In genomic region chr7:104217620-104218019, GRCh38 we compare ENCODE assay signal across 27 cellular contexts.
"Had no signal": no experiment of that assay in that cellular context is flagged by ENCODE, and none has a peak within 500 bp of the region (broad histone marks: within the 10 kb centered on the region; RNA-seq: fewer than 3 reads in every experiment).

No MANE protein-coding gene starts in this region.

- H3K27me3 ChIP-seq: stomach, suprapubic skin, testis, thyroid gland, tibial artery, tibial nerve, transverse colon, upper lobe of left lung, upper lobe of right lung, uterus, vagina had no signal

- DNase-seq: stimulated activated CD4-positive, alpha-beta T cell treated with anti-CD3 and anti-CD28 coated beads, Interleukin-2, amount 100 ng/mL, for 48 hours; stimulated activated CD4-positive, alpha-beta T cell treated with anti-CD3 and anti-CD28 coated beads, Interleukin-4, amount 100 ng/mL, for 1 hour; stimulated activated CD4-positive, alpha-beta T cell treated with anti-CD3 and anti-CD28 coated beads, Interleukin-4, amount 100 ng/mL, for 24 hours; stimulated activated CD4-positive, alpha-beta T cell treated with anti-CD3 and anti-CD28 coated beads, Interleukin-4, amount 100 ng/mL, for 4 hours; stimulated activated CD8-positive, alpha-beta memory T cell treated with anti-CD3 and anti-CD28 coated beads, Interleukin-4, amount 100 ng/mL, for 48 hours; stimulated activated naive B cell treated with anti-CD40 and anti-IgM and Interleukin-4, amounts not matched to agents 10 μg/mL and 1 μg/mL and 100 μg/mL, for 72 hours; stimulated activated naive CD4-positive, alpha-beta T cell; stimulated activated naive CD4-positive, alpha-beta T cell treated with Interleukin-2 at 50 U/mL for 16 hours; stimulated activated naive CD8-positive, alpha-beta T cell treated with anti-CD3 and anti-CD28 coated beads, Interleukin-15, amount 100 ng/mL, for 72 hours; stimulated activated naive CD8-positive, alpha-beta T cell treated with anti-CD3 and anti-CD28 coated beads, Interleukin-15, Interleukin-2, amounts not matched to agents 100 U/mL and 50 U/mL, for 24 hours; stomach; substantia nigra; testis; thyroid gland; tibial artery; transverse colon; trophoblast cell; upper lobe of left lung; upper lobe of right lung; uterus had no signal

- H3K4me3 ChIP-seq: stomach, suprapubic skin, testis, thoracic aorta, thyroid gland, tibial artery, tibial nerve, transverse colon, upper lobe of left lung, upper lobe of right lung, uterus, vagina had no signal

- ATAC-seq: stimulated activated effector memory CD8-positive, alpha-beta T cell treated with anti-CD3 and anti-CD28 coated beads, Interleukin-12 subunit alpha, Interleukin-12 subunit beta, amount 100 ng/mL, for 72 hours; stimulated activated memory B cell treated with anti-CD40 and anti-IgM and Interleukin-4, amounts not matched to agents 10 μg/mL and 1 μg/mL and 100 μg/mL, for 72 hours; stimulated activated naive B cell treated with anti-CD40 and anti-IgM and Interleukin-4, amounts not matched to agents 10 μg/mL and 1 μg/mL and 100 μg/mL, for 72 hours; stimulated activated naive CD8-positive, alpha-beta T cell treated with anti-CD3 and anti-CD28 coated beads, Interleukin-15, amount 100 ng/mL, for 72 hours; stimulated activated naive CD8-positive, alpha-beta T cell treated with anti-CD3 and anti-CD28 coated beads, Interleukin-15, Interleukin-2, amounts not matched to agents 100 U/mL and 50 U/mL, for 24 hours; upper lobe of right lung had no signal

- H3K4me1 ChIP-seq: stomach, suprapubic skin, testis, thyroid gland, tibial artery, tibial nerve, transverse colon, upper lobe of left lung, upper lobe of right lung, uterus, vagina had no signal

- H3K9me3 ChIP-seq: suprapubic skin, testis, thoracic aorta, thyroid gland, tibial artery, transverse colon, upper lobe of right lung, uterus, vagina had no signal

- H3K27ac ChIP-seq: stomach, suprapubic skin, testis, thoracic aorta, thyroid gland, tibial artery, tibial nerve, transverse colon, upper lobe of left lung, upper lobe of right lung, uterus, vagina had no signal

- FAIRE-seq: urothelium cell line had no signal

- H3K36me3 ChIP-seq: stomach, suprapubic skin, thoracic aorta, thyroid gland, tibial artery, tibial nerve, transverse colon, upper lobe of left lung, upper lobe of right lung, uterus, vagina had no signal
